Comparison of ENCODE assay signal across 27 cellular contexts in genomic region chr15:85934691-85935090, GRCh38.
"Had no signal": no experiment of that assay in that cellular context is flagged by ENCODE, and none has a peak within 500 bp of the region (broad histone marks: within the 10 kb centered on the region; RNA-seq: fewer than 3 reads in every experiment).

No MANE protein-coding gene starts in this region.

- H3K27me3 ChIP-seq: gastrocnemius medialis, neutrophil, right lobe of liver, tibial nerve, upper lobe of left lung, uterus had no signal

- H3K36me3 ChIP-seq: gastrocnemius medialis, neutrophil, right lobe of liver, thoracic aorta, tibial nerve, upper lobe of left lung, uterus had no signal

- H3K9me3 Mint-ChIP-seq: endodermal cell; mesothelial cell of epicardium; naive B cell; natural killer cell treated with Interleukin-12 subunit alpha and Interleukin-12 subunit beta and Interleukin-15 and Interleukin-18, amount 100 ng/mL, for 72 hours; stimulated activated naive B cell treated with anti-CD40 and anti-IgM and Interleukin-4, amounts not matched to agents 10 μg/mL and 1 μg/mL and 100 μg/mL, for 72 hours; stimulated activated naive CD8-positive, alpha-beta T cell treated with anti-CD3 and anti-CD28 coated beads, Interleukin-15, Interleukin-2, amounts not matched to agents 100 ng/mL and 50 ng/mL, for 24 hours had no signal

- H3K27ac Mint-ChIP-seq: endodermal cell; mesothelial cell of epicardium; naive B cell; natural killer cell treated with Interleukin-12 subunit alpha and Interleukin-12 subunit beta and Interleukin-15 and Interleukin-18, amount 100 ng/mL, for 72 hours; progenitor cell of endocrine pancreas; stimulated activated naive B cell treated with anti-CD40 and anti-IgM and Interleukin-4, amounts not matched to agents 10 μg/mL and 1 μg/mL and 100 μg/mL, for 72 hours; stimulated activated naive CD8-positive, alpha-beta T cell treated with anti-CD3 and anti-CD28 coated beads, Interleukin-15, Interleukin-2, amounts not matched to agents 100 ng/mL and 50 ng/mL, for 24 hours had no signal

- H3K9me3 ChIP-seq: gastrocnemius medialis, mucosa of descending colon, neutrophil, right lobe of liver, thoracic aorta, tibial nerve, upper lobe of left lung, uterus had no signal

- H3K4me3 Mint-ChIP-seq: endodermal cell; mesothelial cell of epicardium; natural killer cell treated with Interleukin-12 subunit alpha and Interleukin-12 subunit beta and Interleukin-15 and Interleukin-18, amount 100 ng/mL, for 72 hours; neural crest cell; stimulated activated naive B cell treated with anti-CD40 and anti-IgM and Interleukin-4, amounts not matched to agents 10 μg/mL and 1 μg/mL and 100 μg/mL, for 72 hours; stimulated activated naive CD8-positive, alpha-beta T cell treated with anti-CD3 and anti-CD28 coated beads, Interleukin-15, Interleukin-2, amounts not matched to agents 100 ng/mL and 50 ng/mL, for 24 hours had no signal

- H3K4me3 ChIP-seq: dorsolateral prefrontal cortex, gastrocnemius medialis, mucosa of descending colon, right lobe of liver, thoracic aorta, tibial nerve, upper lobe of left lung, uterus had no signal

- H3K4me1 ChIP-seq: gastrocnemius medialis, parathyroid adenoma, right lobe of liver, tibial nerve, upper lobe of left lung, uterus had no signal

- H3K36me3 Mint-ChIP-seq: mesothelial cell of epicardium; naive B cell; natural killer cell treated with Interleukin-12 subunit alpha and Interleukin-12 subunit beta and Interleukin-15 and Interleukin-18, amount 100 ng/mL, for 72 hours; stimulated activated naive B cell treated with anti-CD40 and anti-IgM and Interleukin-4, amounts not matched to agents 10 μg/mL and 1 μg/mL and 100 μg/mL, for 72 hours had no signal

- ATAC-seq: esophagus mucosa; gastrocnemius medialis; mucosa of descending colon; natural killer cell treated with Interleukin-12 subunit alpha and Interleukin-12 subunit beta and Interleukin-15 and Interleukin-18, amount 100 ng/mL, for 72 hours; right lobe of liver; stimulated activated naive B cell treated with anti-CD40 and anti-IgM and Interleukin-4, amounts not matched to agents 10 μg/mL and 1 μg/mL and 100 μg/mL, for 72 hours had no signal

- H3K4me1 Mint-ChIP-seq: endodermal cell; neural crest cell; stimulated activated naive B cell treated with anti-CD40 and anti-IgM and Interleukin-4, amounts not matched to agents 10 μg/mL and 1 μg/mL and 100 μg/mL, for 72 hours had no signal

- H3K27ac ChIP-seq: dorsolateral prefrontal cortex, epithelial cell of prostate, gastrocnemius medialis, neutrophil, parathyroid adenoma, right lobe of liver, thoracic aorta, tibial nerve, uterus had no signal

- DNase-seq: dorsolateral prefrontal cortex; effector CD4-positive, alpha-beta T cell; endodermal cell; foreskin fibroblast; gastrocnemius medialis; head of caudate nucleus; mesenchymal stem cell; mucosa of descending colon; naive B cell; right lobe of liver; small intestine; stimulated activated CD4-positive, alpha-beta T cell treated with anti-CD3 and anti-CD28 coated beads, Interleukin-15, amount 100 ng/mL, for 24 hours; stimulated activated CD4-positive, alpha-beta T cell treated with anti-CD3 and anti-CD28 coated beads, Interleukin-2, amount 100 ng/mL, for 48 hours; stimulated activated naive B cell treated with anti-CD40 and anti-IgM and Interleukin-4, amounts not matched to agents 10 μg/mL and 1 μg/mL and 100 μg/mL, for 72 hours; uterus had no signal
